In genomic region chr14:23566112-23566781, GRCh38 we compare ENCODE assay signal across 8 cellular contexts. TPM values are rescaled to one million over a fixed set of nuclear protein-coding genes. Genes with fewer than 3 reads are reported as not detected.
DNase-seq lines count a peak whose midpoint lies in the region; ATAC-seq and TF ChIP-seq lines count a peak whose summit lies in the region.

No MANE protein-coding gene starts in this region.

- no peaks in the 10 kb centered on the region for H3K27me3 Mint-ChIP-seq in T-helper 1 cell treated with Interleukin-12 subunit alpha and Interleukin-12 subunit beta and Interleukin-4 antibody, amounts not matched to agents 30 μg/mL and 1 μg/mL, for 36 hours (ENCODE audit: low read depth)
- no peaks in the 10 kb centered on the region for H3K27me3 Mint-ChIP-seq in activated CD4-positive, alpha-beta memory T cell treated with anti-CD3 and anti-CD28 coated beads for 36 hours
- peaks cover 19% of the 10 kb centered on the region for H3K27me3 Mint-ChIP-seq in glutamatergic neuron (ENCODE audit: unreplicated experiment)
- peaks cover under 1% of the 10 kb centered on the region for H3K27me3 Mint-ChIP-seq in stimulated activated memory B cell treated with anti-CD40 and anti-IgM and Interleukin-4, amounts not matched to agents 10 μg/mL and 1 μg/mL and 100 μg/mL, for 72 hours

- peak overlapping the region; percentile 99 for H3K4me3 Mint-ChIP-seq in T-helper 1 cell treated with Interleukin-12 subunit alpha and Interleukin-12 subunit beta and Interleukin-4 antibody, amounts not matched to agents 30 μg/mL and 1 μg/mL, for 36 hours
- peak overlapping the region; percentile 91 for H3K4me3 Mint-ChIP-seq in activated CD4-positive, alpha-beta memory T cell treated with anti-CD3 and anti-CD28 coated beads for 36 hours
- peak overlapping the region; percentile 97 for H3K4me3 Mint-ChIP-seq in glutamatergic neuron (ENCODE audit: unreplicated experiment)
- H3K4me3 Mint-ChIP-seq in stimulated activated memory B cell treated with anti-CD40 and anti-IgM and Interleukin-4, amounts not matched to agents 10 μg/mL and 1 μg/mL and 100 μg/mL, for 72 hours: peak overlapping the region; percentile 100

- POLR2A ChIA-PET in activated CD4-positive, alpha-beta memory T cell treated with anti-CD3 and anti-CD28 coated beads for 36 hours (lab: Charles Lee): no interaction called here

- intact Hi-C loops in activated CD4-positive, alpha-beta memory T cell treated with anti-CD3 and anti-CD28 coated beads for 36 hours (cut with micrococcal nuclease): loop anchor here (2.0 kb wide), 1 partner anchor 15 kb away; the partner anchor contains the start of gene ZFHX2

- H3K27ac Mint-ChIP-seq in T-helper 1 cell treated with Interleukin-12 subunit alpha and Interleukin-12 subunit beta and Interleukin-4 antibody, amounts not matched to agents 30 μg/mL and 1 μg/mL, for 36 hours: peak overlapping the region; percentile 35
- H3K27ac Mint-ChIP-seq in activated CD4-positive, alpha-beta memory T cell treated with anti-CD3 and anti-CD28 coated beads for 36 hours: peak overlapping the region; percentile 90
- H3K27ac Mint-ChIP-seq in glutamatergic neuron (ENCODE audit: unreplicated experiment): peak overlapping the region; percentile 52
- peak overlapping the region; percentile 92 for H3K27ac Mint-ChIP-seq in stimulated activated memory B cell treated with anti-CD40 and anti-IgM and Interleukin-4, amounts not matched to agents 10 μg/mL and 1 μg/mL and 100 μg/mL, for 72 hours

- peaks cover 23% of the 10 kb centered on the region for H3K4me1 Mint-ChIP-seq in T-helper 1 cell treated with Interleukin-12 subunit alpha and Interleukin-12 subunit beta and Interleukin-4 antibody, amounts not matched to agents 30 μg/mL and 1 μg/mL, for 36 hours (ENCODE audit: low read depth)
- H3K4me1 Mint-ChIP-seq in activated CD4-positive, alpha-beta memory T cell treated with anti-CD3 and anti-CD28 coated beads for 36 hours (ENCODE audit: low read depth): peaks cover 34% of the 10 kb centered on the region
- H3K4me1 Mint-ChIP-seq in glutamatergic neuron (ENCODE audit: low read depth, unreplicated experiment): peaks cover 18% of the 10 kb centered on the region
- peaks cover 39% of the 10 kb centered on the region for H3K4me1 Mint-ChIP-seq in stimulated activated memory B cell treated with anti-CD40 and anti-IgM and Interleukin-4, amounts not matched to agents 10 μg/mL and 1 μg/mL and 100 μg/mL, for 72 hours

- DNase-seq in T-helper 1 cell (no peak), glutamatergic neuron (peak; percentile 8), GM03348 (ENCODE audit: low spot score) (no peak), NCI-H2081 treated with DMSO at 0.1 percent for 48 hours (lab: John Stamatoyannopoulos, UW) (no peak)
- DNase-seq in activated CD4-positive, alpha-beta memory T cell treated with anti-CD3 and anti-CD28 coated beads for 36 hours: no peak

- H3K36me3 Mint-ChIP-seq in T-helper 1 cell treated with Interleukin-12 subunit alpha and Interleukin-12 subunit beta and Interleukin-4 antibody, amounts not matched to agents 30 μg/mL and 1 μg/mL, for 36 hours (ENCODE audit: low read depth): peaks cover 25% of the 10 kb centered on the region
- H3K36me3 Mint-ChIP-seq in activated CD4-positive, alpha-beta memory T cell treated with anti-CD3 and anti-CD28 coated beads for 36 hours: peaks cover 26% of the 10 kb centered on the region
- peaks cover 4% of the 10 kb centered on the region for H3K36me3 Mint-ChIP-seq in glutamatergic neuron (ENCODE audit: unreplicated experiment)
- peaks cover 33% of the 10 kb centered on the region for H3K36me3 Mint-ChIP-seq in stimulated activated memory B cell treated with anti-CD40 and anti-IgM and Interleukin-4, amounts not matched to agents 10 μg/mL and 1 μg/mL and 100 μg/mL, for 72 hours

- H3K9me3 Mint-ChIP-seq in T-helper 1 cell treated with Interleukin-12 subunit alpha and Interleukin-12 subunit beta and Interleukin-4 antibody, amounts not matched to agents 30 μg/mL and 1 μg/mL, for 36 hours: no peaks in the 10 kb centered on the region
- H3K9me3 Mint-ChIP-seq in activated CD4-positive, alpha-beta memory T cell treated with anti-CD3 and anti-CD28 coated beads for 36 hours: no peaks in the 10 kb centered on the region
- peaks cover 10% of the 10 kb centered on the region for H3K9me3 Mint-ChIP-seq in glutamatergic neuron (ENCODE audit: unreplicated experiment)
- no peaks in the 10 kb centered on the region for H3K9me3 Mint-ChIP-seq in stimulated activated memory B cell treated with anti-CD40 and anti-IgM and Interleukin-4, amounts not matched to agents 10 μg/mL and 1 μg/mL and 100 μg/mL, for 72 hours

- ATAC-seq in stimulated activated memory B cell treated with anti-CD40 and anti-IgM and Interleukin-4, amounts not matched to agents 10 μg/mL and 1 μg/mL and 100 μg/mL, for 72 hours: no peak
- no peak for ATAC-seq in HG02981 (IDR thresholded peaks at IDR 0.05; ENCODE audit: unreplicated experiment)

- no peak for TF ChIP-seq CTCF in glutamatergic neuron (IDR thresholded peaks at IDR 0.05; ENCODE audit: partially characterized antibody, unreplicated experiment)

- CTCF ChIA-PET in activated CD4-positive, alpha-beta memory T cell treated with anti-CD3 and anti-CD28 coated beads for 36 hours (lab: Charles Lee): interaction anchor here (1.1 to 3.3 kb wide), 5 partner anchors 7 to 88 kb away, joined by 4 to 29 read pairs (median 9); partner anchors contain the start of gene THTPA

RNA-seq across cellular contexts. Expression of gene AP1G2, which starts 1.3 kb away (rescaled TPM):
- 100 to 1,000 TPM; 182 to 190 TPM for total RNA-seq in activated CD4-positive, alpha-beta memory T cell treated with anti-CD3 and anti-CD28 coated beads for 36 hours
- total RNA-seq in glutamatergic neuron (ENCODE audit: unreplicated experiment): 105 TPM

RNA-seq across cellular contexts. Expression of gene THTPA, which starts 10.2 kb away (rescaled TPM):
- total RNA-seq in activated CD4-positive, alpha-beta memory T cell treated with anti-CD3 and anti-CD28 coated beads for 36 hours: 1 to 10 TPM; 7.7 to 8.2 TPM
- total RNA-seq in glutamatergic neuron (ENCODE audit: unreplicated experiment): 19.3 TPM

RNA-seq across cellular contexts. Expression of gene JPH4, which starts 12.3 kb away (rescaled TPM):
- under 1 TPM in 1 of 2 experiments, not detected in 1; 0.12 TPM for total RNA-seq in activated CD4-positive, alpha-beta memory T cell treated with anti-CD3 and anti-CD28 coated beads for 36 hours
- total RNA-seq in glutamatergic neuron (ENCODE audit: unreplicated experiment): 52.7 TPM

RNA-seq across cellular contexts. Expression of gene ZFHX2, which starts 14.7 kb away (rescaled TPM):
- 1 to 10 TPM; 1.2 to 1.4 TPM for total RNA-seq in activated CD4-positive, alpha-beta memory T cell treated with anti-CD3 and anti-CD28 coated beads for 36 hours
- total RNA-seq in glutamatergic neuron (ENCODE audit: unreplicated experiment): 39.1 TPM

Comparison
In these comparisons a context has a peak if more than half of its experiments do, and no peak if none do; other contexts are left out.
1. H3K27ac Mint-ChIP-seq: peak in every context shown above with its lines; median percentile 92 in stimulated activated memory B cell treated with anti-CD40 and anti-IgM and Interleukin-4, amounts not matched to agents 10 μg/mL and 1 μg/mL and 100 μg/mL, for 72 hours; 90 in activated CD4-positive, alpha-beta memory T cell treated with anti-CD3 and anti-CD28 coated beads for 36 hours; 52 in glutamatergic neuron; 35 in T-helper 1 cell treated with Interleukin-12 subunit alpha and Interleukin-12 subunit beta and Interleukin-4 antibody, amounts not matched to agents 30 μg/mL and 1 μg/mL, for 36 hours.
2. RNA of gene JPH4, which starts 12.3 kb away (total RNA-seq): 52.7 TPM in glutamatergic neuron (single experiment); 0.12 TPM in activated CD4-positive, alpha-beta memory T cell treated with anti-CD3 and anti-CD28 coated beads for 36 hours; every median in the first group is over 10 times any median in the second.
3. Peak in every context shown above with its lines, with median percentiles within 50 percentile points of each other: H3K4me3 Mint-ChIP-seq.